Comparison of ENCODE assay signal across 8 cellular contexts in genomic region chr1:36450919-36451305, GRCh38. TPM values are rescaled to one million over a fixed set of nuclear protein-coding genes. Genes with fewer than 3 reads are reported as not detected.
DNase-seq lines count a peak whose midpoint lies in the region; ATAC-seq lines count a peak whose summit lies in the region.

No MANE protein-coding gene starts in this region.

- H3K27ac ChIP-seq in HUES48 (ENCODE audit: low read depth, low read length) (peak overlapping the region; percentile 72), iPS-18a (ENCODE audit: low read length) (no peak overlapping the region)

- peak overlapping the region; percentile 87 for H3K27ac Mint-ChIP-seq in activated naive CD8-positive, alpha-beta T cell treated with anti-CD3 and anti-CD28 coated beads, Interleukin-2, amount 10 ng/mL, durations not matched to agents 7 days and 5 days
- peak overlapping the region; percentile 96 for H3K27ac Mint-ChIP-seq in stimulated activated effector memory CD8-positive, alpha-beta T cell treated with anti-CD3 and anti-CD28 coated beads, Interleukin-12 subunit alpha, Interleukin-12 subunit beta, amount 100 ng/mL, for 72 hours

- no peaks in the 10 kb centered on the region for H3K27me3 Mint-ChIP-seq in activated naive CD8-positive, alpha-beta T cell treated with anti-CD3 and anti-CD28 coated beads, Interleukin-2, amount 10 ng/mL, durations not matched to agents 7 days and 5 days

- H3K9me3 ChIP-seq in HUES48 (ENCODE audit: control insufficient read depth, insufficient read depth, low read length) (no peaks in the 10 kb centered on the region), iPS-18a (ENCODE audit: control insufficient read depth, low read depth, low read length) (no peaks in the 10 kb centered on the region)

- ATAC-seq in activated naive CD8-positive, alpha-beta T cell treated with anti-CD3 and anti-CD28 coated beads, Interleukin-2, amount 10 ng/mL, durations not matched to agents 7 days and 5 days (ENCODE audit: low read depth), result no peak
- no peak for ATAC-seq in stimulated activated effector memory CD8-positive, alpha-beta T cell treated with anti-CD3 and anti-CD28 coated beads, Interleukin-12 subunit alpha, Interleukin-12 subunit beta, amount 100 ng/mL, for 72 hours
- ATAC-seq in HG02938 (IDR thresholded peaks at IDR 0.05; ENCODE audit: unreplicated experiment) (no peak), GM19023 (IDR thresholded peaks at IDR 0.05; ENCODE audit: unreplicated experiment) (no peak)

- H3K4me1 ChIP-seq in HUES48 (ENCODE audit: control insufficient read depth, insufficient read depth, low read length) (peaks cover 3% of the 10 kb centered on the region), iPS-18a (ENCODE audit: control insufficient read depth, low read depth, low read length) (no peaks in the 10 kb centered on the region)

- peaks cover 15% of the 10 kb centered on the region for H3K36me3 Mint-ChIP-seq in activated naive CD8-positive, alpha-beta T cell treated with anti-CD3 and anti-CD28 coated beads, Interleukin-2, amount 10 ng/mL, durations not matched to agents 7 days and 5 days
- H3K36me3 Mint-ChIP-seq in stimulated activated effector memory CD8-positive, alpha-beta T cell treated with anti-CD3 and anti-CD28 coated beads, Interleukin-12 subunit alpha, Interleukin-12 subunit beta, amount 100 ng/mL, for 72 hours, result peaks cover 21% of the 10 kb centered on the region

- no peak for DNase-seq in activated naive CD8-positive, alpha-beta T cell treated with anti-CD3 and anti-CD28 coated beads, Interleukin-2, amount 10 ng/mL, durations not matched to agents 7 days and 5 days
- no peak for DNase-seq in stimulated activated effector memory CD8-positive, alpha-beta T cell treated with anti-CD3 and anti-CD28 coated beads, Interleukin-12 subunit alpha, Interleukin-12 subunit beta, amount 100 ng/mL, for 72 hours (ENCODE audit: low spot score in 2 of 2)
- no peak for DNase-seq in NCI-H1105 treated with DMSO at 0.1 percent for 48 hours (lab: John Stamatoyannopoulos, UW)
- DNase-seq in NCI-H774 (lab: John Stamatoyannopoulos, UW), result no peak

- H3K4me3 Mint-ChIP-seq in activated naive CD8-positive, alpha-beta T cell treated with anti-CD3 and anti-CD28 coated beads, Interleukin-2, amount 10 ng/mL, durations not matched to agents 7 days and 5 days, result peak overlapping the region; percentile 92
- H3K4me3 Mint-ChIP-seq in stimulated activated effector memory CD8-positive, alpha-beta T cell treated with anti-CD3 and anti-CD28 coated beads, Interleukin-12 subunit alpha, Interleukin-12 subunit beta, amount 100 ng/mL, for 72 hours, result peak overlapping the region; percentile 80

- peaks cover 27% of the 10 kb centered on the region for H3K4me1 Mint-ChIP-seq in activated naive CD8-positive, alpha-beta T cell treated with anti-CD3 and anti-CD28 coated beads, Interleukin-2, amount 10 ng/mL, durations not matched to agents 7 days and 5 days
- peaks cover 20% of the 10 kb centered on the region for H3K4me1 Mint-ChIP-seq in stimulated activated effector memory CD8-positive, alpha-beta T cell treated with anti-CD3 and anti-CD28 coated beads, Interleukin-12 subunit alpha, Interleukin-12 subunit beta, amount 100 ng/mL, for 72 hours

- H3K9ac ChIP-seq in HUES48 (ENCODE audit: low read depth, low read length) (peak overlapping the region; percentile 73), iPS-18a (ENCODE audit: low read length) (peak overlapping the region; percentile 50)

- POLR2A ChIA-PET in activated naive CD8-positive, alpha-beta T cell treated with anti-CD3 and anti-CD28 coated beads, Interleukin-2, amount 10 ng/mL, durations not matched to agents 7 days and 5 days (lab: Charles Lee), result interaction anchor here (0.7 to 3.0 kb wide), 7 partner anchors 8 to 105 kb away, joined by 3 to 36 read pairs (median 6); partner anchors contain the start of genes MRPS15 and STK40

- H3K4me3 ChIP-seq in HUES48 (ENCODE audit: low read depth, low read length), result peak overlapping the region; percentile 73
- H3K4me3 ChIP-seq in iPS-18a (ENCODE audit: low read length), result peak overlapping the region; percentile 57

- H3K9me3 Mint-ChIP-seq in activated naive CD8-positive, alpha-beta T cell treated with anti-CD3 and anti-CD28 coated beads, Interleukin-2, amount 10 ng/mL, durations not matched to agents 7 days and 5 days, result no peaks in the 10 kb centered on the region
- H3K9me3 Mint-ChIP-seq in stimulated activated effector memory CD8-positive, alpha-beta T cell treated with anti-CD3 and anti-CD28 coated beads, Interleukin-12 subunit alpha, Interleukin-12 subunit beta, amount 100 ng/mL, for 72 hours, result no peaks in the 10 kb centered on the region

- H3K27me3 ChIP-seq in HUES48 (ENCODE audit: control insufficient read depth, insufficient read depth, low read length), result no peaks in the 10 kb centered on the region
- no peaks in the 10 kb centered on the region for H3K27me3 ChIP-seq in iPS-18a (ENCODE audit: control insufficient read depth, insufficient read depth, low read length)

- H3K36me3 ChIP-seq in HUES48 (ENCODE audit: control insufficient read depth, insufficient read depth, low read length) (peaks cover 17% of the 10 kb centered on the region), iPS-18a (ENCODE audit: control insufficient read depth, low read depth, low read length) (peaks cover 16% of the 10 kb centered on the region)

RNA-seq across cellular contexts. Expression of gene OSCP1, which starts 0.7 kb away (rescaled TPM):
- total RNA-seq in activated naive CD8-positive, alpha-beta T cell treated with anti-CD3 and anti-CD28 coated beads, Interleukin-2, amount 10 ng/mL, durations not matched to agents 7 days and 5 days, result 1 to 10 TPM; 1.1 to 1.8 TPM

RNA-seq across cellular contexts. Expression of gene MRPS15, which starts 13.3 kb away (rescaled TPM):
- 10 to 100 TPM; 84.9 to 86.1 TPM for total RNA-seq in activated naive CD8-positive, alpha-beta T cell treated with anti-CD3 and anti-CD28 coated beads, Interleukin-2, amount 10 ng/mL, durations not matched to agents 7 days and 5 days

RNA-seq across cellular contexts. Expression of gene CSF3R, which starts 31.8 kb away (rescaled TPM):
- under 1 TPM; 0.17 to 0.37 TPM for total RNA-seq in activated naive CD8-positive, alpha-beta T cell treated with anti-CD3 and anti-CD28 coated beads, Interleukin-2, amount 10 ng/mL, durations not matched to agents 7 days and 5 days

RNA-seq across cellular contexts. Expression of gene LSM10, which starts 53.2 kb away (rescaled TPM):
- total RNA-seq in activated naive CD8-positive, alpha-beta T cell treated with anti-CD3 and anti-CD28 coated beads, Interleukin-2, amount 10 ng/mL, durations not matched to agents 7 days and 5 days, result 10 to 100 TPM; 44.1 to 45.1 TPM
